33 cellular contexts compared by ENCODE assay signal in genomic region chr19:44600466-44600865, GRCh38. TPM values are rescaled to one million over a fixed set of nuclear protein-coding genes. Genes with fewer than 3 reads are reported as not detected.
"Had no signal": no experiment of that assay in that cellular context is flagged by ENCODE, and none has a peak within 500 bp of the region (broad histone marks: within the 10 kb centered on the region; RNA-seq: fewer than 3 reads in every experiment).

No MANE protein-coding gene starts in this region.

- H3K4me1 Mint-ChIP-seq: activated CD4-positive, alpha-beta T cell treated with anti-CD3 and anti-CD28 coated beads, Interleukin-2, amount 10 ng/mL, durations not matched to agents 24 days and 14 days; brain had no signal

- H3K36me3 ChIP-seq: Peyer's patch, WERI-Rb-1 had no signal

- H3K4me3 Mint-ChIP-seq: activated CD4-positive, alpha-beta T cell treated with anti-CD3 and anti-CD28 coated beads, Interleukin-2, amount 10 ng/mL, durations not matched to agents 24 days and 14 days; activated CD8-positive, alpha-beta T cell treated with anti-CD3 and anti-CD28 coated beads for 36 hours; activated naive CD4-positive, alpha-beta T cell treated with anti-CD3 and anti-CD28 coated beads for 36 hours; activated T-cell treated with anti-CD3 and anti-CD28 coated beads, Interleukin-2, amount 50 U/mL, for 4 hours; activated T-helper 1 cell treated with anti-CD3 and anti-CD28 coated beads, Interleukin-12 subunit alpha, Interleukin-12 subunit beta, Interleukin-2, Interleukin-4 antibody, amounts not matched to agents 30 ng/mL and 10 ng/mL and 1 ng/mL, durations not matched to agents 14 hours and 24 hours and 36 hours; brain had no signal

- H3K9me3 ChIP-seq: Peyer's patch had no signal

- H3K27ac Mint-ChIP-seq: activated CD4-positive, alpha-beta T cell treated with anti-CD3 and anti-CD28 coated beads, Interleukin-2, amount 10 ng/mL, durations not matched to agents 24 days and 14 days; activated CD8-positive, alpha-beta T cell treated with anti-CD3 and anti-CD28 coated beads for 36 hours; activated naive CD4-positive, alpha-beta T cell treated with anti-CD3 and anti-CD28 coated beads for 36 hours; activated naive CD4-positive, alpha-beta T cell treated with anti-CD3 and anti-CD28 coated beads, Interleukin-2, amount 50 U/mL, for 72 hours; activated T-helper 1 cell treated with anti-CD3 and anti-CD28 coated beads, Interleukin-12 subunit alpha, Interleukin-12 subunit beta, Interleukin-2, Interleukin-4 antibody, amounts not matched to agents 30 ng/mL and 10 ng/mL and 1 ng/mL, durations not matched to agents 14 hours and 24 hours and 36 hours; brain had no signal

- H3K36me3 Mint-ChIP-seq: activated naive CD4-positive, alpha-beta T cell treated with anti-CD3 and anti-CD28 coated beads, Interleukin-2, amount 50 U/mL, for 72 hours; brain had no signal

- H3K27me3 ChIP-seq: Peyer's patch had no signal

- DNase-seq: activated CD4-positive, alpha-beta T cell treated with anti-CD3 and anti-CD28 coated beads, Interleukin-2, amount 10 ng/mL, durations not matched to agents 24 days and 14 days; activated CD4-positive, alpha-beta T cell treated with anti-CD3 and anti-CD28 coated beads, Interleukin-2, amount 50 U/mL, for 4 hours; activated CD8-positive, alpha-beta memory T cell treated with anti-CD3 and anti-CD28 coated beads, Interleukin-2, amount 50 U/mL, for 4 hours; activated CD8-positive, alpha-beta T cell treated with anti-CD3 and anti-CD28 coated beads for 36 hours; activated gamma-delta T cell treated with Interleukin-2 at 50 U/mL for 16 hours; activated naive CD4-positive, alpha-beta T cell treated with anti-CD3 and anti-CD28 coated beads for 36 hours; activated T-cell treated with anti-CD3 and anti-CD28 coated beads for 4 hours; activated T-cell treated with anti-CD3 and anti-CD28 coated beads, Interleukin-2, amount 50 U/mL, for 4 hours; anterior cingulate cortex; caudate nucleus; NCI-H1105 treated with DMSO at 0.1 percent for 48 hours; NCI-H1436; NCI-H1694 treated with DMSO at 0.1 percent for 48 hours; NCI-H2029; NCI-H2107; NCI-H2171; NCI-H510A; NCI-H748 treated with DMSO at 0.1 percent for 48 hours; NK-92 treated with Interleukin-12 subunit alpha and Interleukin-12 subunit beta, amount 100 ng/mL, for 24 hours; PC-3; Peyer's patch; RPMI8226; SHP77 treated with DMSO at 0.1 percent for 48 hours; T1000; WERI-Rb-1 had no signal

- H3K27ac ChIP-seq: WERI-Rb-1 had no signal

- ATAC-seq: activated CD8-positive, alpha-beta T cell treated with anti-CD3 and anti-CD28 coated beads for 36 hours; activated naive CD4-positive, alpha-beta T cell treated with anti-CD3 and anti-CD28 coated beads, Interleukin-2, amount 50 U/mL, for 72 hours; activated T-cell treated with anti-CD3 and anti-CD28 coated beads, Interleukin-2, amount 50 U/mL, for 4 hours; K562; PC-3 had no signal

- H3K4me3 ChIP-seq: K562, Peyer's patch had no signal

RNA-seq across cellular contexts. Expression of gene IGSF23, which starts 12.9 kb away (rescaled TPM):
- total RNA-seq: activated CD4-positive, alpha-beta T cell treated with anti-CD3 and anti-CD28 coated beads, Interleukin-2, amount 10 ng/mL, durations not matched to agents 24 days and 14 days; activated CD8-positive, alpha-beta T cell treated with anti-CD3 and anti-CD28 coated beads for 36 hours; activated naive CD4-positive, alpha-beta T cell treated with anti-CD3 and anti-CD28 coated beads for 36 hours; activated naive CD4-positive, alpha-beta T cell treated with anti-CD3 and anti-CD28 coated beads, Interleukin-2, amount 50 U/mL, for 72 hours; activated T-cell treated with anti-CD3 and anti-CD28 coated beads, Interleukin-2, amount 50 U/mL, for 4 hours; activated T-helper 1 cell treated with anti-CD3 and anti-CD28 coated beads, Interleukin-12 subunit alpha, Interleukin-12 subunit beta, Interleukin-2, Interleukin-4 antibody, amounts not matched to agents 30 ng/mL and 10 ng/mL and 1 ng/mL, durations not matched to agents 14 hours and 24 hours and 36 hours; bronchial epithelial cell; K562; PC-3; SK-MEL-5; T-helper 1 cell treated with Interleukin-12 subunit alpha and Interleukin-12 subunit beta and Interleukin-4 antibody, amounts not matched to agents 30 ng/mL and 1 ng/mL, for 36 hours; T-helper 2 cell treated with Interferon-gamma antibody and Interleukin-4, amounts not matched to agents 100 ng/mL and 5 ng/mL, for 36 hours had no signal
- polyA plus RNA-seq: K562 had no signal
